9 cellular contexts compared by ENCODE assay signal in the genomic region with DNA sequence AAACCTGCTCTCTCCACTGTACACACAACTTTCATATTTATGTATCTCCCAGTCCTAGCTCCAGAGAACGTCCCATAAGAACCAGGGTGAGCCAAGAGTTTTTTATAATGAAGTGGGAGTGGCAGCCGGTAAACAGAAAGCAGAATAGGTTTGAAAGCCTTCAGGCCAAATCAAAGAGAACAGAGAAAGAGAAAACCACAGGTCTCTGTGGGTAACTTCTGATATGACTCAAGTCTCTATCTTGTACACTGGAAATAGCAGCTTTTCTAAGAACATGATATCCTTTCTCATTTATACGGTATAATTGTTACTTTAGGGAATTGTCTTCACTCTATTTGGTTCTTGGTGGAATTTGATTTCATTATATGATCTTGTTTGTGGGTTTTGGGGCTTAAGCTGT.
DNase-seq lines count a peak whose midpoint lies in the region; ATAC-seq and TF ChIP-seq lines count a peak whose summit lies in the region.
"Had no signal": no experiment of that assay in that cellular context is flagged by ENCODE, and none has a peak within 500 bp of the region (broad histone marks: within the 10 kb centered on the region; RNA-seq: fewer than 3 reads in every experiment).

No MANE protein-coding gene starts in this region.

- peak; percentile 99 for ATAC-seq in GM18858 (IDR thresholded peaks at IDR 0.05; ENCODE audit: unreplicated experiment)
- peak; percentile 97 for ATAC-seq in GM21528 (IDR thresholded peaks at IDR 0.05; ENCODE audit: low FRiP score, unreplicated experiment)
- peak; percentile 95 for ATAC-seq in HG03175 (IDR thresholded peaks at IDR 0.05; ENCODE audit: unreplicated experiment)
- no peak; the same call in 2 of the 3 replicates for ATAC-seq in SK-N-SH treated with all-trans-retinoic acid at 6 μM for 48 hours

- DNase-seq in astrocyte of the hippocampus (ENCODE audit: low read depth, low spot score) (peak; percentile 56), NCI-H2029 treated with DMSO at 0.1 percent for 48 hours (lab: John Stamatoyannopoulos, UW) (no peak), NCI-H524 treated with DMSO at 0.1 percent for 48 hours (lab: John Stamatoyannopoulos, UW) (no peak)
- no peak for DNase-seq in effector CD8-positive, alpha-beta T cell (lab: John Stamatoyannopoulos, UW)
- DNase-seq: NCI-H2107 had no signal

TF ChIP-seq in SK-N-SH treated with all-trans-retinoic acid at 6 μM for 48 hours, 23 proteins besides CTCF, POLR2A, EP300 and RAD21:
- TF ChIP-seq TOX (CRISPR knock-in tag; IDR thresholded peaks at IDR 0.05; ENCODE audit: borderline replicate concordance) (no peak), OSR1 (CRISPR knock-in tag; IDR thresholded peaks at IDR 0.05) (no peak)
- TF ChIP-seq, protein P1, sequence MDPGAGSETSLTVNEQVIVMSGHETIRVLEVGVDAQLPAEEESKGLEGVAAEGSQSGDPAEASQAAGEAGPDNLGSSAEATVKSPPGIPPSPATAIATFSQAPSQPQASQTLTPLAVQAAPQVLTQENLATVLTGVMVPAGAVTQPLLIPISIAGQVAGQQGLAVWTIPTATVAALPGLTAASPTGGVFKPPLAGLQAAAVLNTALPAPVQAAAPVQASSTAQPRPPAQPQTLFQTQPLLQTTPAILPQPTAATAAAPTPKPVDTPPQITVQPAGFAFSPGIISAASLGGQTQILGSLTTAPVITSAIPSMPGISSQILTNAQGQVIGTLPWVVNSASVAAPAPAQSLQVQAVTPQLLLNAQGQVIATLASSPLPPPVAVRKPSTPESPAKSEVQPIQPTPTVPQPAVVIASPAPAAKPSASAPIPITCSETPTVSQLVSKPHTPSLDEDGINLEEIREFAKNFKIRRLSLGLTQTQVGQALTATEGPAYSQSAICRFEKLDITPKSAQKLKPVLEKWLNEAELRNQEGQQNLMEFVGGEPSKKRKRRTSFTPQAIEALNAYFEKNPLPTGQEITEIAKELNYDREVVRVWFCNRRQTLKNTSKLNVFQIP (CRISPR knock-in tag; IDR thresholded peaks at IDR 0.05; ENCODE audit: borderline replicate concordance, low read depth) = no peak
TF ChIP-seq in SK-N-SH treated with all-trans-retinoic acid at 6 μM for 48 hours: peak in this region for 0.
